ENCODE assay signal across 8 cellular contexts in genomic region chr17:7889166-7889584, GRCh38. TPM values are rescaled to one million over a fixed set of nuclear protein-coding genes. Genes with fewer than 3 reads are reported as not detected.
DNase-seq lines count a peak whose midpoint lies in the region; ATAC-seq and TF ChIP-seq lines count a peak whose summit lies in the region.

No MANE protein-coding gene starts in this region.

- peak; percentile 33 to 46 for TF ChIP-seq CTCF in fibroblast of lung (conservative IDR thresholded peaks at IDR 0.05 in 1 of 2, IDR thresholded peaks at IDR 0.05 in 1 of 2; ENCODE audit: low read depth in 1 of 2, low read length in 2 of 2)

- H3K9ac ChIP-seq in fibroblast of lung (ENCODE audit: insufficient read depth, low read length), result no peak overlapping the region

- peaks cover 22% of the 10 kb centered on the region for H3K79me2 ChIP-seq in fibroblast of lung (ENCODE audit: control insufficient read depth, insufficient read depth, low read length)

- no peak overlapping the region for H2AFZ ChIP-seq in fibroblast of lung (ENCODE audit: low read length)

- H3K4me1 ChIP-seq in fibroblast of lung (ENCODE audit: control insufficient read depth, extremely low read depth, insufficient read depth, low read length), result peaks cover 12% of the 10 kb centered on the region

- H3K4me3 ChIP-seq in fibroblast of lung (replicated peaks in 1 of 4; ENCODE audit: control extremely low read depth in 1 of 4, insufficient read depth in 1 of 4, low read depth in 3 of 4, low read length in 4 of 4), result peak overlapping the region; percentile 17 to 65 (median 41)

- ATAC-seq in activated CD4-positive, CD25-positive, alpha-beta regulatory T cell treated with anti-CD3 and anti-CD28 coated beads, Interleukin-2, amount 50 U/mL, for 24 hours, result no peak

- DNase-seq in activated gamma-delta T cell treated with Interleukin-2 at 50 U/mL for 16 hours (peak; percentile 15), activated gamma-delta T cell (lab: John Stamatoyannopoulos, UW) (no peak), NCI-H460 (ENCODE audit: extremely low read depth, low read depth) (peak; percentile 88), activated T-helper 1 cell treated with Interleukin-2 at 50 U/mL for 16 hours (ENCODE audit: low read depth) (peak; percentile 24), fibroblast of lung (ENCODE audit: low read depth in 2 of 2) (peak; percentile 83 to 97), myocyte (ENCODE audit: low read depth) (peak; percentile 99), ureter (ENCODE audit: low spot score) (peak; percentile 97)

- H3K27me3 ChIP-seq in fibroblast of lung (ENCODE audit: control insufficient read depth, insufficient read depth, low read length), result no peaks in the 10 kb centered on the region

- no peaks in the 10 kb centered on the region for H3K9me3 ChIP-seq in fibroblast of lung (ENCODE audit: control insufficient read depth, insufficient read depth, low read depth, low read length)

- peaks cover 13% of the 10 kb centered on the region for H3K36me3 ChIP-seq in fibroblast of lung (ENCODE audit: control insufficient read depth, insufficient read depth, low read length)

- no peaks in the 10 kb centered on the region for H4K20me1 ChIP-seq in fibroblast of lung (ENCODE audit: control insufficient read depth, extremely low read depth, insufficient read depth, low read length)

- H3K27ac ChIP-seq in fibroblast of lung (ENCODE audit: insufficient read depth, low read length), result peak overlapping the region; percentile 11

- peak overlapping the region; percentile 86 for H3K4me2 ChIP-seq in fibroblast of lung (ENCODE audit: extremely low read depth, insufficient read depth, low read length)

RNA-seq across cellular contexts. Expression of gene CHD3, which starts 0.6 kb away (rescaled TPM):
- total RNA-seq in NCI-H460 (2014; rRNA removed; shearing (Covaris generic)), result 63.9 and 73.7 TPM in 2 replicates
- polyA plus RNA-seq in NCI-H460 (2014; cell fraction: nucleus; rRNA removed), result 86.4 and 88.1 TPM in 2 replicates
- 144 and 165 TPM in 2 replicates for total RNA-seq in fibroblast of lung
- polyA plus RNA-seq in fibroblast of lung, result 23.6 and 23.8 TPM in 2 replicates
- polyA plus RNA-seq in fibroblast of lung (2012), result 59.8 and 78.0 TPM in 2 replicates
- polyA minus RNA-seq in fibroblast of lung (ENCODE audit: low replicate concordance), result 96.6 and 206 TPM in 2 replicates
- 104 and 140 TPM in 2 replicates for total RNA-seq in myocyte
- polyA plus RNA-seq in myocyte (2012), result 128 TPM
- total RNA-seq in ureter, result 225 TPM

RNA-seq across cellular contexts. Expression of gene RNF227, which starts 26.9 kb away (rescaled TPM):
- total RNA-seq in NCI-H460 (2014; rRNA removed; shearing (Covaris generic)), result 5.7 and 6.3 TPM in 2 replicates
- 2.2 and 4.5 TPM in 2 replicates for polyA plus RNA-seq in NCI-H460 (2014; cell fraction: nucleus; rRNA removed)
- total RNA-seq in fibroblast of lung (1.8 and 3.9 TPM in 2 replicates), myocyte (5.9 and 6.7 TPM in 2 replicates), ureter (2.5 TPM)
- polyA plus RNA-seq in fibroblast of lung, result 2.2 and 2.8 TPM in 2 replicates
- polyA plus RNA-seq in fibroblast of lung (2012), result 1.3 and 1.4 TPM in 2 replicates
- 0.16 and 0.22 TPM in 2 replicates for polyA minus RNA-seq in fibroblast of lung (ENCODE audit: low replicate concordance)
- polyA plus RNA-seq in myocyte (2012), result 12.2 TPM

RNA-seq across cellular contexts. Expression of gene CYB5D1, which starts 31.4 kb away (rescaled TPM):
- 13.4 and 14.6 TPM in 2 replicates for total RNA-seq in NCI-H460 (2014; rRNA removed; shearing (Covaris generic))
- 12.3 and 15.2 TPM in 2 replicates for polyA plus RNA-seq in NCI-H460 (2014; cell fraction: nucleus; rRNA removed)
- total RNA-seq in fibroblast of lung (6.9 and 7.4 TPM in 2 replicates), myocyte (4.0 and 4.3 TPM in 2 replicates), ureter (15.7 TPM)
- polyA plus RNA-seq in fibroblast of lung, result 6.8 and 8.7 TPM in 2 replicates
- 6.5 and 7.3 TPM in 2 replicates for polyA plus RNA-seq in fibroblast of lung (2012)
- polyA minus RNA-seq in fibroblast of lung (ENCODE audit: low replicate concordance), result 11.5 and 14.4 TPM in 2 replicates
- polyA plus RNA-seq in myocyte (2012), result 8.8 TPM

RNA-seq across cellular contexts. Expression of gene NAA38, which starts 31.8 kb away (rescaled TPM):
- total RNA-seq in NCI-H460 (2014; rRNA removed; shearing (Covaris generic)), result 46.6 and 67.2 TPM in 2 replicates
- polyA plus RNA-seq in NCI-H460 (2014; cell fraction: nucleus; rRNA removed), result 57.3 and 105 TPM in 2 replicates
- total RNA-seq in fibroblast of lung, result 41.6 and 78.9 TPM in 2 replicates
- polyA plus RNA-seq in fibroblast of lung, result 31.0 and 40.7 TPM in 2 replicates
- 109 and 133 TPM in 2 replicates for polyA plus RNA-seq in fibroblast of lung (2012)
- 35.1 and 44.9 TPM in 2 replicates for polyA minus RNA-seq in fibroblast of lung (ENCODE audit: low replicate concordance)
- 37.7 and 54.8 TPM in 2 replicates for total RNA-seq in myocyte
- polyA plus RNA-seq in myocyte (2012), result 155 TPM
- 98.6 TPM for total RNA-seq in ureter

RNA-seq across cellular contexts. Expression of gene TMEM88, which starts 34.3 kb away (rescaled TPM):
- total RNA-seq in NCI-H460 (2014; rRNA removed; shearing (Covaris generic)), result 0.59 TPM in 1 of 2 replicates, not detected in the other
- not detected in 2 replicates for polyA plus RNA-seq in NCI-H460 (2014; cell fraction: nucleus; rRNA removed)
- 0.17 TPM in 1 of 2 replicates, not detected in the other for total RNA-seq in fibroblast of lung
- polyA plus RNA-seq in fibroblast of lung, result 0.07 TPM in 1 of 2 replicates, not detected in the other
- 0.21 and 0.41 TPM in 2 replicates for polyA plus RNA-seq in fibroblast of lung (2012)
- polyA minus RNA-seq in fibroblast of lung (ENCODE audit: low replicate concordance), result 0.51 TPM in 1 of 2 replicates, not detected in the other
- total RNA-seq in myocyte, result 0.72 and 1.8 TPM in 2 replicates
- 1.3 TPM for polyA plus RNA-seq in myocyte (2012)
- total RNA-seq in ureter, result 9.9 TPM
